Comparison of ENCODE assay signal across 12 cellular contexts in the genomic region with DNA sequence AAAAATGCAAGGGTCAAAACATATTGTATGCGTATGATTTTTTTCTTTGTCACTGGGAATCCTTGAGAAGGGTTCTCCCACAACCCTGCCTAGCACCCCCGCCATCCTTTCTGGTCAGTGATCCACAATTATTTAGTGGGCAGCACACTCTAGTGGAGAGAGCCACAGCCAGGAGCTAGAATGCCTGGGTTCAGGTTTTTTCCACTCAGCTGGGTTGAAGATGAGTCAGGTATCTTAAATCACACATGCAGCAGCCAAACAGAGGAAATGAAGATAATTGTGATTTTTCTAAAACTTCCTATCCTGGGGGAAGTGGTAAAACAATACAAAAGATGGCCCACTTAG.
DNase-seq lines count a peak whose midpoint lies in the region; TF ChIP-seq lines count a peak whose summit lies in the region.
"Had no signal": no experiment of that assay in that cellular context is flagged by ENCODE, and none has a peak within 500 bp of the region (broad histone marks: within the 10 kb centered on the region; RNA-seq: fewer than 3 reads in every experiment).

No MANE protein-coding gene starts in this region.

- no peaks in the 10 kb centered on the region for H4K20me1 ChIP-seq in OCI-LY3 (ENCODE audit: insufficient read depth, low read length)

- no peak overlapping the region for H3K4me2 ChIP-seq in OCI-LY3 (ENCODE audit: low read length)

- peaks cover 11% of the 10 kb centered on the region for H3K27me3 ChIP-seq in A673 (replicated peaks; ENCODE audit: insufficient read depth, low read depth, low read length, poor library complexity)
- peaks cover 17% of the 10 kb centered on the region; the same call in 1 of the 2 replicates for H3K27me3 ChIP-seq in OCI-LY3 (ENCODE audit: low read depth, low read length)
- H3K27me3 ChIP-seq: upper lobe of right lung had no signal

- H3K36me3 ChIP-seq in A673 (ENCODE audit: insufficient read depth, low read length, poor library complexity, severe bottlenecking) (no peaks in the 10 kb centered on the region), HEK293 (ENCODE audit: control insufficient read depth in 2 of 2, insufficient read depth in 1 of 2, low read length in 2 of 2) (no peaks in the 10 kb centered on the region), OCI-LY3 (replicated peaks; ENCODE audit: low read depth, low read length) (no peaks in the 10 kb centered on the region)
- H3K36me3 ChIP-seq: upper lobe of right lung had no signal

- no peak overlapping the region for H3K27ac ChIP-seq in A673 (ENCODE audit: low read depth, low read length, poor library complexity, severe bottlenecking)
- no peak overlapping the region for H3K27ac ChIP-seq in HEK293 (ENCODE audit: extremely low read depth, low read depth, low read length)
- H3K27ac ChIP-seq in OCI-LY3 (ENCODE audit: low read length), result no peak overlapping the region
- H3K27ac ChIP-seq: upper lobe of right lung had no signal

- CTCF ChIA-PET in A673 (lab: Charles Lee), result no interaction called here
- CTCF ChIA-PET in HEK293 (lab: Yijun Ruan, JAX), result interaction anchor here (0.7 to 1.0 kb wide), 3 partner anchors 115 to 1052 kb away, joined by 3 to 4 read pairs (median 4); no protein-coding TSS in a partner anchor

- BruUV-seq in A673 (replicated peaks; lab: Mats Ljungman, UMichigan), result no TSS peak

- DNase-seq in A673 (ENCODE audit: low spot score), result peak; percentile 76
- DNase-seq in iPS-NIHi11 (ENCODE audit: low spot score), result peak; percentile 15
- DNase-seq in activated CD4-positive, alpha-beta T cell treated with anti-CD3 and anti-CD28 coated beads, Interleukin-2, amount 50 U/mL, for 1 hour, result no peak
- DNase-seq in UCSD-AML1 (lab: John Stamatoyannopoulos, UW; ENCODE audit: unreplicated experiment), result no peak
- DNase-seq in DMS79 treated with DMSO at 0.1 percent for 48 hours (lab: John Stamatoyannopoulos, UW), result no peak
- DNase-seq in NCI-H446 (lab: John Stamatoyannopoulos, UW), result no peak
- DNase-seq: activated CD4-positive, alpha-beta T cell treated with anti-CD3 and anti-CD28 coated beads, Interleukin-2, amount 10 ng/mL, durations not matched to agents 7 days and 5 days; effector memory CD4-positive, alpha-beta T cell; occipital lobe; upper lobe of right lung had no signal

- H3K79me2 ChIP-seq in OCI-LY3 (ENCODE audit: low read length), result no peaks in the 10 kb centered on the region

- intact Hi-C loops in A673 (cut with micrococcal nuclease; ENCODE audit: unreplicated experiment), result loop anchor here (5.0 to 10.0 kb wide), 2 partner anchors 310 to 1027 kb away; a partner anchor contains a TSS

- H3K9ac ChIP-seq in OCI-LY3 (ENCODE audit: low read length), result no peak overlapping the region

- POLR2A ChIA-PET in A673 (lab: Charles Lee; ENCODE audit: low non-redundant PET) (no interaction called here), HEK293 (lab: Yijun Ruan, JAX) (no interaction called here)

- TF ChIP-seq CTCF in A673 (conservative IDR thresholded peaks at IDR 0.05; ENCODE audit: low read depth, low read length) (peak; percentile 62), HEK293 (tag by site-specific recombination; IDR thresholded peaks at IDR 0.05) (no peak), OCI-LY3 (IDR thresholded peaks at IDR 0.05; ENCODE audit: low read depth, low read length) (peak; percentile 67)

- H3K9me3 ChIP-seq in A673 (ENCODE audit: low read depth, low read length, poor library complexity, severe bottlenecking), result no peaks in the 10 kb centered on the region
- no peaks in the 10 kb centered on the region for H3K9me3 ChIP-seq in HEK293 (ENCODE audit: control insufficient read depth, insufficient read depth, low read depth, low read length)
- no peaks in the 10 kb centered on the region for H3K9me3 ChIP-seq in OCI-LY3 (ENCODE audit: insufficient read depth, low read length)
- H3K9me3 ChIP-seq: upper lobe of right lung had no signal

- H3K4me1 ChIP-seq in A673 (ENCODE audit: insufficient read depth, low read length, poor library complexity, severe bottlenecking) (peaks cover 11% of the 10 kb centered on the region), HEK293 (ENCODE audit: control insufficient read depth, insufficient read depth, low read length) (peaks cover 3% of the 10 kb centered on the region; the same call in 1 of the 2 replicates), OCI-LY3 (ENCODE audit: low read length) (no peaks in the 10 kb centered on the region)
- H3K4me1 ChIP-seq: upper lobe of right lung had no signal

- no peak overlapping the region for H2AFZ ChIP-seq in OCI-LY3 (ENCODE audit: low read depth, low read length)

- H3K4me3 ChIP-seq in A673 (ENCODE audit: low read depth, low read length, poor library complexity, severe bottlenecking) (no peak overlapping the region), HEK293 (ENCODE audit: low read depth, low read length) (no peak overlapping the region), OCI-LY3 (ENCODE audit: low read length) (no peak overlapping the region)
- H3K4me3 ChIP-seq: upper lobe of right lung had no signal

TF ChIP-seq in HEK293, 187 proteins besides CTCF, POLR2A, EP300 and RAD21:
- TF ChIP-seq ZNF571 (tag by site-specific recombination; IDR thresholded peaks at IDR 0.05) (no peak), ZNF654 (tag by site-specific recombination; IDR thresholded peaks at IDR 0.05; ENCODE audit: low read depth) (peak; percentile 14; the same call in 1 of the 2 replicates)
TF ChIP-seq in HEK293: peak in this region for 1.

Comparison
In these comparisons a context has a peak if more than half of its experiments do, and no peak if none do; other contexts are left out.
1. DNase-seq: peak in A673 (single experiment) and iPS-NIHi11 (single experiment); none in activated CD4-positive, alpha-beta T cell treated with anti-CD3 and anti-CD28 coated beads, Interleukin-2, amount 50 U/mL, for 1 hour (single experiment), UCSD-AML1 (single experiment), DMS79 treated with DMSO at 0.1 percent for 48 hours (single experiment) and NCI-H446 (0 of 2).